Comparison of ENCODE assay signal across 8 cellular contexts in the genomic region with DNA sequence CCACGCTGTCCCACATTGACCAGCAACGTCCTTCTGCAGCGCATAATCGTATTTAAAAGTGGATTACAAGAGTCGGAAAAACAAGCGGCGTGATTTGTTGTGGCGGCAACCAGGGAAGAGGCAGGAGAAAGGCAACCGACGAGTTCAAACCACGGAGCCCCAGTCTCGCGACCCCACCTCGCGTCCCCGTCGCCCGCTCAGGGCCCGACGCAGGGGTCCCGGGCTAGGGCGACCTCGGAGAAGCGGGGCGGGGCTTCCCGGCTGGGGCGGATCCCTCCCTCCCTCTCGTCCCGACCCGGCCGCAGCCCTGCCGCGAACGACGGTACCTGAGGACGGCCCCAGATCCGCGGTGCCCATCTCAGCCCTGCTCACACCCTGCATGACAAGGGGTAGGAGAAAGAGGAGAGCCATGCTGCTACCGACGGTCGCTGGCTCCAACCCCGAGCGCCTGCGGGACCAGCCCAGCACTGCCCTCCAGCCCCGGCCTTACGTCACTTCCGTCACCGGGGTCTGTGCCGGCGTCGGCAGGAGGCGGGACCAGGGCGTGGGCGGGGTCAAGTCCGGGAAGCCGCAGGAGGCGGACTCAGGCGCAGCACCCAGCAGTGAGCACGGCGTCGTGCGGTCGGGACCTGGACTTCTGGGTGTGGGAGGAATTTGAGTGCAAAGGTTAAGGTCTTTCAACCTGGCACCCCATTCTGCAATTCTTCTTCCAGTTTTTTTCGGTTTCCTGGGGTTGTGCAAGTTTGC. TPM values are rescaled to one million over a fixed set of nuclear protein-coding genes. Genes with fewer than 3 reads are reported as not detected.
A peak's percentile ranks its signal among the peaks of the same experiment; 100 is the strongest.
DNase-seq lines count a peak whose midpoint lies in the region; ATAC-seq, FAIRE-seq and TF ChIP-seq lines count a peak whose summit lies in the region.

A gene (minus strand): TSS at position 469 of the 747 bp plus-strand sequence. CDS start 58 bp downstream, at position 411.

- FAIRE-seq in HTR-8/SVneo (lab: Jason Lieb, UNC) = peak; percentile 79

- H3K4me1 ChIP-seq in lower lobe of right lung = peaks cover 78% of the 10 kb centered on the region

- H3K27me3 ChIP-seq in lower lobe of right lung (ENCODE audit: low read depth) = no peaks in the 10 kb centered on the region

- POLR2A ChIA-PET in activated CD8-positive, alpha-beta memory T cell treated with anti-CD3 and anti-CD28 coated beads for 36 hours (lab: Charles Lee) = no interaction called here

- CTCF ChIA-PET in activated CD8-positive, alpha-beta memory T cell treated with anti-CD3 and anti-CD28 coated beads for 36 hours (lab: Charles Lee) = no interaction called here

- no peaks in the 10 kb centered on the region for H3K9me3 ChIP-seq in lower lobe of right lung

- H3K27ac ChIP-seq in lower lobe of right lung = peak within 1 kb of the TSS; percentile 99

- peak; percentile 83 for ATAC-seq in GM21360 (IDR thresholded peaks at IDR 0.05; ENCODE audit: unreplicated experiment)
- ATAC-seq in lower lobe of right lung = peak; percentile 97

- H3K36me3 ChIP-seq in lower lobe of right lung = peaks cover 3% of the 10 kb centered on the region

- DNase-seq in COLO668 (lab: John Stamatoyannopoulos, UW; ENCODE audit: unreplicated experiment) = peak; percentile 87
- DNase-seq in HTR-8/SVneo (ENCODE audit: insufficient read length, low spot score) = peak; percentile 90
- peak; percentile 91 for DNase-seq in NOMO-1 treated with DMSO at 0.1 percent for 48 hours (lab: John Stamatoyannopoulos, UW; ENCODE audit: unreplicated experiment)
- peak; percentile 91 for DNase-seq in effector CD4-positive, alpha-beta T cell
- peak; percentile 99 for DNase-seq in lower lobe of right lung
- peak; percentile 92 to 97 (median 96) for DNase-seq in stimulated activated CD4-positive, alpha-beta T cell treated with anti-CD3 and anti-CD28 coated beads, TNF-alpha, amount 100 ng/mL, for 24 hours (ENCODE audit: low read depth in 3 of 3)

- TF ChIP-seq CTCF in lower lobe of right lung (IDR thresholded peaks at IDR 0.05) = no peak

- intact Hi-C loops in lower lobe of right lung (cut with DNase I) = no loop called here

- peak within 1 kb of the TSS; percentile 75 for H3K4me3 ChIP-seq in lower lobe of right lung

RNA-seq across cellular contexts. Expression of the gene that starts here (rescaled TPM):
- total RNA-seq in activated CD8-positive, alpha-beta memory T cell treated with anti-CD3 and anti-CD28 coated beads for 36 hours = 10 to 100 TPM; 18.4 to 18.7 TPM
- total RNA-seq in lower lobe of right lung = 208 TPM

Comparison
In these comparisons a context has a peak if more than half of its experiments do, and no peak if none do; other contexts are left out.
1. Peak in every context shown above with its lines: DNase-seq, ATAC-seq, H3K4me3 ChIP-seq and H3K27ac ChIP-seq.
2. RNA of the gene that starts here (total RNA-seq): 208 TPM in lower lobe of right lung (single experiment); 18.4 to 18.7 TPM in activated CD8-positive, alpha-beta memory T cell treated with anti-CD3 and anti-CD28 coated beads for 36 hours; every median in the first group is over 10 times any median in the second.